In the genomic region with DNA sequence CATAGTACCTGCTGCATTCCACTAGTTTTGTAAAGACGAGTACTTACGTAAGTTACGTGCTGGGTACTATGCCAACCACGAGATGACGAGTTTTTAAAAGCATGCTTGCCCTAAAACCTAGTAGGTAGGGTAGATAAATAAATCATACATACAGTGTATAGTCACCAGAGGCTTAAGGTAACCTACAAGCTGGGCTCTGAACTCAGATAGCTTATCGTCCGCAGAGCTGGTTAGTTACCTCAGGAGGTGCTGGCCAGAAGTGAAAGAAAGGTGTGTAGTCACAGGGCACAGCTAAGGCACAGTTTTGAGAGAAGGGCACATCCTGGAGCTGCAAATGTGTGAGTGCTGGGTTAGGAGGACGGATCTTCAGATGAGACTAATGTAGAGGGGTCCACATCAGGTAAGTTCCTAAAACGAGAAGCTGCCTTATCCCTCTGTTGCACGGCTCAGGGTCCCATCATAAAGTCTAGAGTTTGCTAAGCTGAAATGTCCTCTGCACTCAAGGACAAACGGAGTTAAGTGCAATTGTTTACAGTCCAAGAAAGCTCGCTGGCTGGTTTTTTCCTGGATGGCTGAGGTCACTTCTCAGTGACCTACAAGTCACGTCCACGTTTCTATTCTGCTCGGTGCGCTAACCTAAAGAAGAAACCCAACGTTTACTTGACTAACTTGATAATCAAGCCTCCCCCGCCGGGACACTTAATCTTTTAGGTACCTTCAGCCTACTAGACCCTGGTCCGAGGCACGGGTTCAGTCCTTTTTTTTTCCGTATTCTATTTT, we compare ENCODE assay signal across 8 cellular contexts. TPM values are rescaled to one million over a fixed set of nuclear protein-coding genes. Genes with fewer than 3 reads are reported as not detected.
DNase-seq lines count a peak whose midpoint lies in the region; ATAC-seq and TF ChIP-seq lines count a peak whose summit lies in the region.

No MANE protein-coding gene starts in this region.

- intact Hi-C loops in Right ventricle myocardium inferior (cut with DNase I) (no loop called here), PC-9 (cut with micrococcal nuclease; ENCODE audit: unreplicated experiment) (loop anchor here (2.0 to 10.0 kb wide), 2 partner anchors 70 to 670 kb away; a partner anchor contains a TSS)

- H3K27ac ChIP-seq in cardiac muscle cell (peak overlapping the region; percentile 83), PC-9 (peak overlapping the region; percentile 87), epithelial cell of prostate (peak overlapping the region; percentile 99)

- H3K4me2 ChIP-seq in PC-9 = peak overlapping the region; percentile 92

- no peaks in the 10 kb centered on the region for H3K27me3 ChIP-seq in cardiac muscle cell
- H3K27me3 ChIP-seq in PC-9 (ENCODE audit: insufficient read depth, low read depth) = no peaks in the 10 kb centered on the region

- H3K27me3 Mint-ChIP-seq in naive thymus-derived CD8-positive, alpha-beta T cell = peaks cover 3 to 10% (median 8%) of the 10 kb centered on the region in 5 donors

- ATAC-seq in Right ventricle myocardium inferior (no peak), HG02981 (IDR thresholded peaks at IDR 0.05; ENCODE audit: unreplicated experiment) (no peak)
- no peak for ATAC-seq in naive thymus-derived CD8-positive, alpha-beta T cell

- H3K4me3 ChIP-seq in cardiac muscle cell (peak overlapping the region; percentile 100), PC-9 (peak overlapping the region; percentile 64)

- TF ChIP-seq CTCF in cardiac muscle cell (IDR thresholded peaks at IDR 0.05; ENCODE audit: low read depth, low read length) (no peak), PC-9 (conservative IDR thresholded peaks at IDR 0.05) (no peak)

- peak overlapping the region; percentile 84 to 93 (median 91) for H3K4me3 Mint-ChIP-seq in naive thymus-derived CD8-positive, alpha-beta T cell

- TSS peak; percentile 66 for BruUV-seq in PC-9 (replicated peaks; lab: Mats Ljungman, UMichigan)

- H2AFZ ChIP-seq in PC-9 = peak overlapping the region; percentile 96

- H3K9me3 Mint-ChIP-seq in naive thymus-derived CD8-positive, alpha-beta T cell = no peaks in the 10 kb centered on the region

- no peaks in the 10 kb centered on the region for H3K9me2 ChIP-seq in PC-9 (ENCODE audit: insufficient read depth)

- H3K36me3 Mint-ChIP-seq in naive thymus-derived CD8-positive, alpha-beta T cell = peaks cover 2 to 6% (median 5%) of the 10 kb centered on the region in 3 donors

- H3K27ac Mint-ChIP-seq in naive thymus-derived CD8-positive, alpha-beta T cell = peak overlapping the region; percentile 22 to 93 (median 82)

- H3K9me3 ChIP-seq in cardiac muscle cell (ENCODE audit: low read depth) = no peaks in the 10 kb centered on the region
- H3K9me3 ChIP-seq in PC-9 (ENCODE audit: insufficient read depth, low read depth) = no peaks in the 10 kb centered on the region

- no peaks in the 10 kb centered on the region for H4K20me1 ChIP-seq in PC-9 (ENCODE audit: insufficient read depth)

- peaks cover 7 to 32% (median 24%) of the 10 kb centered on the region in 4 donors for H3K4me1 Mint-ChIP-seq in naive thymus-derived CD8-positive, alpha-beta T cell

- POLR2A ChIA-PET in PC-9 (lab: Charles Lee; ENCODE audit: unreplicated experiment) = no interaction called here
- POLR2A ChIA-PET in naive thymus-derived CD8-positive, alpha-beta T cell (lab: Charles Lee) = interaction anchor here (1.6 to 2.3 kb wide), 2 partner anchors 69 to 579 kb away, joined by 6 to 12 read pairs; a partner anchor contains a TSS

- peaks cover 14% of the 10 kb centered on the region for H3K4me1 ChIP-seq in cardiac muscle cell (ENCODE audit: low read depth)
- peaks cover 44% of the 10 kb centered on the region for H3K4me1 ChIP-seq in PC-9 (replicated peaks; ENCODE audit: insufficient read depth)

- peaks cover 25% of the 10 kb centered on the region for H3F3A ChIP-seq in PC-9 (ENCODE audit: insufficient read depth, low read depth)

- H3K79me2 ChIP-seq in PC-9 (ENCODE audit: low read depth) = peaks cover 28% of the 10 kb centered on the region

- CTCF ChIA-PET in PC-9 (lab: Charles Lee) = no interaction called here

- DNase-seq in cardiac muscle cell (ENCODE audit: low read depth in 1 of 2, low spot score in 1 of 2) = peak; percentile 3 to 12
- no peak for DNase-seq in Right ventricle myocardium inferior (ENCODE audit: missing footprints)
- DNase-seq in PC-9 = peak; percentile 10 to 48
- no peak for DNase-seq in epithelial cell of prostate (ENCODE audit: low read depth, low spot score)
- DNase-seq in naive thymus-derived CD8-positive, alpha-beta T cell = peak in 3 of 10 donors; percentile 8 to 16 (median 9)
- DNase-seq in middle frontal gyrus (ENCODE audit: extremely low spot score, low spot score) = no peak
- DNase-seq in NCI-H2171 treated with DMSO at 0.1 percent for 48 hours (lab: John Stamatoyannopoulos, UW) = no peak

- H3K36me3 ChIP-seq in cardiac muscle cell = no peaks in the 10 kb centered on the region
- H3K36me3 ChIP-seq in PC-9 (ENCODE audit: low read depth) = no peaks in the 10 kb centered on the region

RNA-seq across cellular contexts. Expression of a gene that starts 1.1 kb away (rescaled TPM):
- 13.4 and 19.3 TPM in 2 replicates for total RNA-seq in cardiac muscle cell
- polyA plus RNA-seq in cardiac muscle cell = 24.0 and 26.5 TPM in 2 replicates
- total RNA-seq in Right ventricle myocardium inferior = 14.0 TPM
- total RNA-seq in PC-9 (2021) = 21.5 and 22.3 TPM in 2 replicates
- total RNA-seq in naive thymus-derived CD8-positive, alpha-beta T cell = 1 to 10 TPM; 2.2 to 2.5 TPM
- polyA plus RNA-seq in naive thymus-derived CD8-positive, alpha-beta T cell = 1 to 10 TPM in 1 of 3 donors, under 1 TPM in 2; 0.42 to 1.5 (median 0.79) TPM

Comparison
In these comparisons a context has a peak if more than half of its experiments do, and no peak if none do; other contexts are left out.
1. DNase-seq: peak in cardiac muscle cell (2 of 2) and PC-9 (2 of 2); none in Right ventricle myocardium inferior (single experiment), epithelial cell of prostate (single experiment), middle frontal gyrus (single experiment) and NCI-H2171 treated with DMSO at 0.1 percent for 48 hours (single experiment).
2. Peak in every context shown above with its lines, with median percentiles within 50 percentile points of each other: H3K27ac ChIP-seq.